Comparison of ENCODE assay signal across 19 cellular contexts in genomic region chr13:51034906-51035305, GRCh38.
DNase-seq lines count a peak whose midpoint lies in the region; ATAC-seq and TF ChIP-seq lines count a peak whose summit lies in the region.
"Had no signal": no experiment of that assay in that cellular context is flagged by ENCODE, and none has a peak within 500 bp of the region (broad histone marks: within the 10 kb centered on the region; RNA-seq: fewer than 3 reads in every experiment).

No MANE protein-coding gene starts in this region.

- no peak overlapping the region for H3K4me3 Mint-ChIP-seq in type B pancreatic cell
- H3K4me3 Mint-ChIP-seq: activated T-helper 1 cell treated with anti-CD3 and anti-CD28 coated beads, Interleukin-12 subunit alpha, Interleukin-12 subunit beta, Interleukin-2, Interleukin-4 antibody, amounts not matched to agents 30 ng/mL and 10 ng/mL and 1 ng/mL, durations not matched to agents 14 hours and 24 hours and 36 hours; stimulated activated naive CD8-positive, alpha-beta T cell treated with anti-CD3 and anti-CD28 coated beads, Interleukin-15, amount 100 ng/mL, for 72 hours had no signal

- H3K27ac Mint-ChIP-seq in type B pancreatic cell, result no peak overlapping the region
- H3K27ac Mint-ChIP-seq: activated T-helper 1 cell treated with anti-CD3 and anti-CD28 coated beads, Interleukin-12 subunit alpha, Interleukin-12 subunit beta, Interleukin-2, Interleukin-4 antibody, amounts not matched to agents 30 ng/mL and 10 ng/mL and 1 ng/mL, durations not matched to agents 14 hours and 24 hours and 36 hours; stimulated activated naive CD8-positive, alpha-beta T cell treated with anti-CD3 and anti-CD28 coated beads, Interleukin-15, amount 100 ng/mL, for 72 hours had no signal

- ATAC-seq in Right ventricle myocardium superior (ENCODE audit: poor library complexity), result no peak
- ATAC-seq: body of pancreas; heart right ventricle; lower lobe of right lung; stimulated activated naive CD8-positive, alpha-beta T cell treated with anti-CD3 and anti-CD28 coated beads, Interleukin-15, amount 100 ng/mL, for 72 hours had no signal

- H3K36me3 Mint-ChIP-seq in type B pancreatic cell, result no peaks in the 10 kb centered on the region

- DNase-seq in NCI-H510A treated with DMSO at 0.1 percent for 48 hours (lab: John Stamatoyannopoulos, UW), result peak; percentile 66
- no peak for DNase-seq in NCI-H510A (lab: John Stamatoyannopoulos, UW)
- peak; percentile 52 for DNase-seq in NCI-H446 treated with DMSO at 0.1 percent for 48 hours (lab: John Stamatoyannopoulos, UW)
- DNase-seq in epithelial cell of esophagus (ENCODE audit: low read depth), result peak; percentile 8
- DNase-seq in GM19238 (ENCODE audit: insufficient read length, low spot score), result no peak
- DNase-seq in type B pancreatic cell (ENCODE audit: extremely low spot score, unreplicated experiment), result no peak
- DNase-seq in pons (ENCODE audit: low spot score), result no peak
- DNase-seq in Right ventricle myocardium superior, result no peak
- DNase-seq: body of pancreas; heart right ventricle; lower lobe of right lung; NCI-H1105 treated with DMSO at 0.1 percent for 48 hours; NCI-H2227 treated with DMSO at 0.1 percent for 48 hours; stimulated activated CD4-positive, alpha-beta T cell treated with anti-CD3 and anti-CD28 coated beads, Interleukin-4, amount 100 ng/mL, for 1 hour; stimulated activated naive CD8-positive, alpha-beta T cell treated with anti-CD3 and anti-CD28 coated beads, Interleukin-15, amount 100 ng/mL, for 72 hours; trophoblast cell had no signal

- no peak overlapping the region for H3K4me3 ChIP-seq in epithelial cell of esophagus (ENCODE audit: low read length)
- H3K4me3 ChIP-seq: body of pancreas, coronary artery, heart right ventricle, lower lobe of right lung, smooth muscle cell had no signal

- H3K9me3 Mint-ChIP-seq in type B pancreatic cell, result no peaks in the 10 kb centered on the region
- H3K9me3 Mint-ChIP-seq: activated T-helper 1 cell treated with anti-CD3 and anti-CD28 coated beads, Interleukin-12 subunit alpha, Interleukin-12 subunit beta, Interleukin-2, Interleukin-4 antibody, amounts not matched to agents 30 ng/mL and 10 ng/mL and 1 ng/mL, durations not matched to agents 14 hours and 24 hours and 36 hours; stimulated activated naive CD8-positive, alpha-beta T cell treated with anti-CD3 and anti-CD28 coated beads, Interleukin-15, amount 100 ng/mL, for 72 hours had no signal

- H3K4me1 Mint-ChIP-seq in type B pancreatic cell (ENCODE audit: unreplicated experiment), result no peaks in the 10 kb centered on the region

- TF ChIP-seq CTCF in epithelial cell of esophagus (IDR thresholded peaks at IDR 0.05; ENCODE audit: insufficient read depth, low read depth, low read length, missing control alignments), result no peak
- TF ChIP-seq CTCF in type B pancreatic cell (conservative IDR thresholded peaks at IDR 0.05), result no peak

- no peaks in the 10 kb centered on the region for H3K27me3 Mint-ChIP-seq in type B pancreatic cell

- intact Hi-C loops in Right ventricle myocardium superior (cut with DNase I), result no loop called here

Comparison
In these comparisons a context has a peak if more than half of its experiments do, and no peak if none do; other contexts are left out.
1. DNase-seq: peak in NCI-H510A treated with DMSO at 0.1 percent for 48 hours (single experiment), NCI-H446 treated with DMSO at 0.1 percent for 48 hours (single experiment) and epithelial cell of esophagus (single experiment); none in NCI-H510A (single experiment), GM19238 (single experiment), type B pancreatic cell (single experiment), pons (single experiment) and Right ventricle myocardium superior (single experiment).